Comparison of ENCODE assay signal across 28 cellular contexts in the genomic region with DNA sequence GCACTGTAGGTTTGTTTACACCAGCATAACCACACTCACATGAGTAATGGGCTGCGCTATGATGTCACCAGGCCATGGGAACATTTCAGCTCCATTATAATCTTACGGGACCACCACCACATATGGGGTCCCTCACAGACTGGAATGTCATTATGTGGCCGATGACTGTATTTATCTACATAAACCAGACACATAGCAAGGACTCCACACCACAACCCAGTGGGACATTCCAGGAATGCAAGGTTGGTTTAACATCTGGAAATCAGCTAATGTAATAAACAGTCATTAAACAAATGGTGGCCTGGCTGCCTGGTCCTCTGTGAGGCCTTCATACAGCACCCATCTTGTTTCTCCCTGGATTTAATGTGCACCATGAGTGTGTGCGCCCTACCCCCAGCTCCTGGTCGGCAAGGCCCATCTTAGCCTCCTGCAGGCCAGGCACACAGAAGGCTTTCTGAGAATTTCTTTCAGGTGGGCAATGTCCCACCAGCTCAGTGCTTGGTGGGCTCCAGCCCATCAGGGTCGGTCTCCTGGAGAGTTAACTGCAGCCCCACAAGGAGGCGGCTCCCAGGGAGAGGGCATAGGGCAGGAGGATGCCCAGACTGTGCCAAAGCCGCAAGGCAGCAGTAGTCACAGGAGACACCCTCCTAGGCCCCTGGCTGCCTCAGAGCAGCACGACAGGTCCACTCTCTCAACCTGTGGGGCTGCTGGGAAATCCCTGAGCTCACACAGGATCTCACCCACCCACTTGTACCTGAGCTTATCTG. TPM values are rescaled to one million over a fixed set of nuclear protein-coding genes. Genes with fewer than 3 reads are reported as not detected.
DNase-seq lines count a peak whose midpoint lies in the region; ATAC-seq, FAIRE-seq and TF ChIP-seq lines count a peak whose summit lies in the region.
"Had no signal": no experiment of that assay in that cellular context is flagged by ENCODE, and none has a peak within 500 bp of the region (broad histone marks: within the 10 kb centered on the region; RNA-seq: fewer than 3 reads in every experiment).

No MANE protein-coding gene starts in this region.

- no peaks in the 10 kb centered on the region for H3K79me2 ChIP-seq in astrocyte (ENCODE audit: insufficient read depth, low read length)

- peaks cover 12% of the 10 kb centered on the region for H4K20me1 ChIP-seq in astrocyte (ENCODE audit: insufficient read depth, low read length)

- no peak for ATAC-seq in left ventricle myocardium superior
- ATAC-seq in left cardiac atrium, result no peak
- ATAC-seq in GM18519 (IDR thresholded peaks at IDR 0.05; ENCODE audit: low FRiP score, unreplicated experiment), result no peak
- no peak for ATAC-seq in HG03045 (IDR thresholded peaks at IDR 0.05; ENCODE audit: unreplicated experiment)
- no peak for ATAC-seq in GM21515 (IDR thresholded peaks at IDR 0.05; ENCODE audit: unreplicated experiment)
- ATAC-seq: activated CD8-positive, alpha-beta T cell treated with anti-CD3 and anti-CD28 coated beads, Interleukin-2, amount 10 ng/mL, durations not matched to agents 7 days and 5 days; activated T-cell treated with anti-CD3 and anti-CD28 coated beads, Interleukin-2, amount 50 U/mL, for 72 hours; stimulated activated naive B cell treated with anti-CD40 and anti-IgM and Interleukin-4, amounts not matched to agents 10 μg/mL and 1 μg/mL and 100 μg/mL, for 72 hours had no signal

- H3K27ac ChIP-seq in astrocyte (ENCODE audit: low read depth, low read length), result peak overlapping the region; percentile 28
- H3K27ac ChIP-seq: breast epithelium, ovary, Peyer's patch, sigmoid colon, thoracic aorta had no signal

- H3K27me3 Mint-ChIP-seq in astrocyte (ENCODE audit: low read depth, unreplicated experiment), result no peaks in the 10 kb centered on the region
- H3K27me3 Mint-ChIP-seq: activated naive CD4-positive, alpha-beta T cell treated with anti-CD3 and anti-CD28 coated beads, Interleukin-2, amount 50 U/mL, for 24 hours; dendritic cell treated with granulocyte-macrophage colony-stimulating factor and Interleukin-4, amounts not matched to agents 40 ng/mL and 50 ng/mL, for 4 days; naive B cell; stimulated activated naive B cell treated with anti-CD40 and anti-IgM and Interleukin-4, amounts not matched to agents 10 μg/mL and 1 μg/mL and 100 μg/mL, for 72 hours had no signal

- intact Hi-C loops in left ventricle myocardium superior (cut with micrococcal nuclease) (no loop called here), left cardiac atrium (cut with DNase I) (no loop called here)

- H2AFZ ChIP-seq in astrocyte (ENCODE audit: low read depth, low read length), result no peak overlapping the region

- H3K4me1 ChIP-seq in astrocyte (ENCODE audit: insufficient read depth, low read length), result peaks cover 5% of the 10 kb centered on the region
- H3K4me1 ChIP-seq: breast epithelium, Peyer's patch, sigmoid colon had no signal

- peak; percentile 18 for DNase-seq in left ventricle myocardium superior
- DNase-seq in left cardiac atrium, result no peak
- peak; percentile 65 for DNase-seq in astrocyte (ENCODE audit: low read depth)
- peak; percentile 37 for DNase-seq in islet precursor cell
- no peak for DNase-seq in Ammon's horn (ENCODE audit: low spot score)
- DNase-seq: activated CD8-positive, alpha-beta T cell treated with anti-CD3 and anti-CD28 coated beads, Interleukin-2, amount 10 ng/mL, durations not matched to agents 7 days and 5 days; activated T-cell treated with anti-CD3 and anti-CD28 coated beads, Interleukin-2, amount 50 U/mL, for 72 hours; DMS53; foreskin fibroblast; naive B cell; NCI-H1105 treated with DMSO at 0.1 percent for 48 hours; NCI-H2081; NCI-H446 treated with DMSO at 0.1 percent for 48 hours; sigmoid colon; stimulated activated naive B cell treated with anti-CD40 and anti-IgM and Interleukin-4, amounts not matched to agents 10 μg/mL and 1 μg/mL and 100 μg/mL, for 72 hours; T-helper 9 cell had no signal

- no peak overlapping the region for H3K4me3 ChIP-seq in astrocyte (ENCODE audit: insufficient read depth, low read depth, low read length)
- H3K4me3 ChIP-seq: breast epithelium, ovary, Peyer's patch, sigmoid colon, thoracic aorta had no signal

- peak overlapping the region; percentile 9 for H3K9ac ChIP-seq in astrocyte (ENCODE audit: low read length)

- H3K9me3 ChIP-seq in astrocyte (ENCODE audit: insufficient read depth, low read depth, low read length), result no peaks in the 10 kb centered on the region
- H3K9me3 ChIP-seq: thoracic aorta had no signal

- H3K36me3 Mint-ChIP-seq in astrocyte (ENCODE audit: low read depth, unreplicated experiment), result peaks cover 11% of the 10 kb centered on the region

- no peaks in the 10 kb centered on the region for H3K9me3 Mint-ChIP-seq in astrocyte (ENCODE audit: unreplicated experiment)
- H3K9me3 Mint-ChIP-seq: activated naive CD4-positive, alpha-beta T cell treated with anti-CD3 and anti-CD28 coated beads, Interleukin-2, amount 50 U/mL, for 24 hours; activated T-cell treated with anti-CD3 and anti-CD28 coated beads, Interleukin-2, amount 50 U/mL, for 72 hours; dendritic cell treated with granulocyte-macrophage colony-stimulating factor and Interleukin-4, amounts not matched to agents 40 ng/mL and 50 ng/mL, for 4 days had no signal

- H3K36me3 ChIP-seq in astrocyte (ENCODE audit: insufficient read depth, low read length), result peaks cover 17% of the 10 kb centered on the region
- H3K36me3 ChIP-seq: breast epithelium, ovary had no signal

- no peaks in the 10 kb centered on the region for H3K4me1 Mint-ChIP-seq in astrocyte (ENCODE audit: low read depth, unreplicated experiment)
- H3K4me1 Mint-ChIP-seq: activated naive CD4-positive, alpha-beta T cell treated with anti-CD3 and anti-CD28 coated beads, Interleukin-2, amount 50 U/mL, for 24 hours; naive B cell; stimulated activated naive B cell treated with anti-CD40 and anti-IgM and Interleukin-4, amounts not matched to agents 10 μg/mL and 1 μg/mL and 100 μg/mL, for 72 hours had no signal

- no peak overlapping the region for H3K4me3 Mint-ChIP-seq in astrocyte (ENCODE audit: unreplicated experiment)
- H3K4me3 Mint-ChIP-seq: activated CD8-positive, alpha-beta T cell treated with anti-CD3 and anti-CD28 coated beads, Interleukin-2, amount 10 ng/mL, durations not matched to agents 7 days and 5 days; activated naive CD4-positive, alpha-beta T cell treated with anti-CD3 and anti-CD28 coated beads, Interleukin-2, amount 50 U/mL, for 24 hours; activated T-cell treated with anti-CD3 and anti-CD28 coated beads, Interleukin-2, amount 50 U/mL, for 72 hours; dendritic cell treated with granulocyte-macrophage colony-stimulating factor and Interleukin-4, amounts not matched to agents 40 ng/mL and 50 ng/mL, for 4 days; stimulated activated naive B cell treated with anti-CD40 and anti-IgM and Interleukin-4, amounts not matched to agents 10 μg/mL and 1 μg/mL and 100 μg/mL, for 72 hours had no signal

- no peaks in the 10 kb centered on the region for H3K27me3 ChIP-seq in astrocyte (ENCODE audit: insufficient read depth, low read length)
- H3K27me3 ChIP-seq: breast epithelium, ovary, Peyer's patch, sigmoid colon had no signal

- FAIRE-seq in astrocyte (lab: Jason Lieb, UNC), result no peak
- FAIRE-seq: GM12892, H1, keratinocyte had no signal

- no peak for TF ChIP-seq CTCF in astrocyte (IDR thresholded peaks at IDR 0.05; ENCODE audit: insufficient read depth, low read depth, low read length)

- H3K27ac Mint-ChIP-seq in astrocyte (ENCODE audit: unreplicated experiment), result no peak overlapping the region
- H3K27ac Mint-ChIP-seq: activated CD8-positive, alpha-beta T cell treated with anti-CD3 and anti-CD28 coated beads, Interleukin-2, amount 10 ng/mL, durations not matched to agents 7 days and 5 days; activated naive CD4-positive, alpha-beta T cell treated with anti-CD3 and anti-CD28 coated beads, Interleukin-2, amount 50 U/mL, for 24 hours; activated T-cell treated with anti-CD3 and anti-CD28 coated beads, Interleukin-2, amount 50 U/mL, for 72 hours; dendritic cell treated with granulocyte-macrophage colony-stimulating factor and Interleukin-4, amounts not matched to agents 40 ng/mL and 50 ng/mL, for 4 days; stimulated activated naive B cell treated with anti-CD40 and anti-IgM and Interleukin-4, amounts not matched to agents 10 μg/mL and 1 μg/mL and 100 μg/mL, for 72 hours had no signal

- no peak overlapping the region for H3K4me2 ChIP-seq in astrocyte (ENCODE audit: low read length)

RNA-seq across cellular contexts. Expression of gene SARDH, which starts 35.9 kb away (rescaled TPM):
- total RNA-seq in left ventricle myocardium superior (0.64 TPM), left cardiac atrium (1 to 10 TPM in 1 of 2 donors, under 1 TPM in 1; 0.88 to 1.4 TPM), astrocyte (2.8 and 3.7 TPM in 2 replicates)

Comparison
In these comparisons a context has a peak if more than half of its experiments do, and no peak if none do; other contexts are left out.
1. DNase-seq: peak in left ventricle myocardium superior (single experiment), astrocyte (single experiment) and islet precursor cell (single experiment); none in left cardiac atrium (single experiment) and Ammon's horn (single experiment).